In the genomic region with DNA sequence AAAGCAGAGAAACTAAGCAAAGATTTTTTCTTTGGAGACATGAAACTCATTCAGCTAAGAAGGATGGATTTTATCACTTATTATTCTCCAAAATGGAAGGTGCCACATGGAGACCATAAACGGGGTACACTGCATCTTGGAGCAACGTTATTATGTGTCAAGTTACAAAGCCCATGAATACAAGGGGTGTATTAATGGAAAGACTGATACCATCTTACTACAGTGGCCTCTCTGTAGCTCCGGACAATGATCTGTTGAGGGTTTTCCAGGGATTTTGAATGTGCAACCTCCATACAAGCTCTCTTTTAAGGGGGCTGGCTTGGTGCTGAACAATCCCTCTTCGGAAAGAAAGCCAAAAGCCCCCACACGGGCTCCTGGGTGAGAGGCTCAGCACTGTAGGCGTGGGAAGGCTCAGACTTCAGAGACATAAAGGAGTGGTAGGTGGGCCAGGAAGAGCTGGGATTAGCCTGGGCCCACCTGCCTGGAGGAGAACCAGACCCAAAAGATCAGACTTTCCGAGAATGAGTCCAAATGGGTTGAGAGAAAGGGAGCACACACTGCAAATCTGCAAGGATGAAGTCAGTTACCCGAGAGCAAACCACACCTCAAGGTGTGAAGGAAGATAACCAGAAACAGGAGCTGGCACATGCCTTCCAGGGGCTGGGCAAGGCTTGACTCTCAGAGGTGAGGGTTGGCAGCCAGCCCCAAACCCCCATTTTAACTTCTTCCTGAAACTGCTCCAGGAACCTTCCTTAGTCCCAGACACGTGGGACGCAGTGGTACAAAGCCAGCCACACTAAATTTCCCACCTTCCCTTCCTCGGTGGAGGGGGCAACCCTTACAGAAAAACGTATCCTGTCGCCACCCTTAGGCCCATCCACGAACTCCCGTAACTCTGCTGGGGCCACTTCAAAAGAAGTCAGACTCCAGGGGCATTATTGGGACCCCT, we compare ENCODE assay signal across 8 cellular contexts. TPM values are rescaled to one million over a fixed set of nuclear protein-coding genes. Genes with fewer than 3 reads are reported as not detected.
DNase-seq lines count a peak whose midpoint lies in the region; ATAC-seq, FAIRE-seq and TF ChIP-seq lines count a peak whose summit lies in the region.

No MANE protein-coding gene starts in this region.

- ATAC-seq in lung (ENCODE audit: insufficient read depth, low FRiP score) (no peak), GM18505 (IDR thresholded peaks at IDR 0.05; ENCODE audit: unreplicated experiment) (no peak)

- H3K4me1 Mint-ChIP-seq in activated naive CD4-positive, alpha-beta T cell treated with anti-CD3 and anti-CD28 coated beads, Interleukin-2, amount 50 U/mL, for 24 hours: peaks cover 91% of the 10 kb centered on the region
- peaks cover 36% of the 10 kb centered on the region for H3K4me1 Mint-ChIP-seq in type B pancreatic cell (ENCODE audit: unreplicated experiment)

- no peaks in the 10 kb centered on the region for H3K27me3 ChIP-seq in bronchial epithelial cell (ENCODE audit: control insufficient read depth, insufficient read depth, low read length)
- H3K27me3 ChIP-seq in lung (ENCODE audit: control insufficient read depth, insufficient read depth): no peaks in the 10 kb centered on the region

- no peak for TF ChIP-seq CTCF in bronchial epithelial cell (IDR thresholded peaks at IDR 0.05; ENCODE audit: insufficient read depth, low read length, severe bottlenecking)
- TF ChIP-seq CTCF in lung (IDR thresholded peaks at IDR 0.05; ENCODE audit: control extremely low read depth, extremely low read depth): no peak
- TF ChIP-seq CTCF in type B pancreatic cell (conservative IDR thresholded peaks at IDR 0.05): no peak

- peak overlapping the region; percentile 95 for H3K27ac Mint-ChIP-seq in activated naive CD4-positive, alpha-beta T cell treated with anti-CD3 and anti-CD28 coated beads, Interleukin-2, amount 50 U/mL, for 24 hours
- H3K27ac Mint-ChIP-seq in type B pancreatic cell: peak overlapping the region; percentile 99

- DNase-seq in activated naive CD4-positive, alpha-beta T cell (lab: John Stamatoyannopoulos, UW): no peak
- peak; percentile 60 for DNase-seq in bronchial epithelial cell (ENCODE audit: low read depth)
- DNase-seq in lung (ENCODE audit: low spot score): peak; percentile 76
- DNase-seq in type B pancreatic cell (ENCODE audit: extremely low spot score, unreplicated experiment): no peak
- no peak for DNase-seq in stimulated activated CD4-positive, alpha-beta T cell treated with anti-CD3 and anti-CD28 coated beads, Interleukin-4, amount 100 ng/mL, for 1 hour
- no peak for DNase-seq in SHP77 treated with DMSO at 0.1 percent for 48 hours (lab: John Stamatoyannopoulos, UW)

- H3K27me3 Mint-ChIP-seq in activated naive CD4-positive, alpha-beta T cell treated with anti-CD3 and anti-CD28 coated beads, Interleukin-2, amount 50 U/mL, for 24 hours: no peaks in the 10 kb centered on the region
- peaks cover 6% of the 10 kb centered on the region for H3K27me3 Mint-ChIP-seq in type B pancreatic cell

- 21 to 29% methylated on average over 15 of the region's 15 CpGs for WGBS in lung, 2 donors

- H3K9me3 ChIP-seq in lung (ENCODE audit: control insufficient read depth in 2 of 2, insufficient read depth in 1 of 2, low read length in 1 of 2): no peaks in the 10 kb centered on the region

- peaks cover 4% of the 10 kb centered on the region for H3K36me3 Mint-ChIP-seq in activated naive CD4-positive, alpha-beta T cell treated with anti-CD3 and anti-CD28 coated beads, Interleukin-2, amount 50 U/mL, for 24 hours
- H3K36me3 Mint-ChIP-seq in type B pancreatic cell: peaks cover 4% of the 10 kb centered on the region

- H3K4me3 Mint-ChIP-seq in activated naive CD4-positive, alpha-beta T cell treated with anti-CD3 and anti-CD28 coated beads, Interleukin-2, amount 50 U/mL, for 24 hours: peak overlapping the region; percentile 94
- peak overlapping the region; percentile 96 for H3K4me3 Mint-ChIP-seq in type B pancreatic cell

- peaks cover 10 to 29% of the 10 kb centered on the region in 2 donors for H3K4me1 ChIP-seq in lung (ENCODE audit: control insufficient read depth in 2 of 2, insufficient read depth in 2 of 2, low read length in 2 of 2)

- TF ChIP-seq POLR2A in GM18505 (IDR thresholded peaks at IDR 0.05; ENCODE audit: borderline replicate concordance, extremely low read depth, insufficient read depth, insufficient read length): no peak

- H3K9me3 Mint-ChIP-seq in activated naive CD4-positive, alpha-beta T cell treated with anti-CD3 and anti-CD28 coated beads, Interleukin-2, amount 50 U/mL, for 24 hours: no peaks in the 10 kb centered on the region
- H3K9me3 Mint-ChIP-seq in type B pancreatic cell: no peaks in the 10 kb centered on the region

- peak overlapping the region; percentile 92 to 99 for H3K27ac ChIP-seq in lung (ENCODE audit: low read depth in 1 of 2, low read length in 1 of 2)

- H3K4me3 ChIP-seq in bronchial epithelial cell (ENCODE audit: low read depth, low read length): peak overlapping the region; percentile 76
- H3K4me3 ChIP-seq in lung: peak overlapping the region; percentile 89

- peak; percentile 62 for FAIRE-seq in bronchial epithelial cell (lab: Jason Lieb, UNC)

- H3K36me3 ChIP-seq in bronchial epithelial cell (ENCODE audit: control insufficient read depth, insufficient read depth, low read length): no peaks in the 10 kb centered on the region
- H3K36me3 ChIP-seq in lung (ENCODE audit: control insufficient read depth in 2 of 2, insufficient read depth in 2 of 2, low read length in 2 of 2): no peaks in the 10 kb centered on the region

RNA-seq across cellular contexts. Expression of a gene that starts 1.5 kb away (rescaled TPM):
- total RNA-seq in bronchial epithelial cell: 22.7 and 25.0 TPM in 2 replicates
- total RNA-seq in lung: 10 to 100 TPM; 43.1 to 44.1 TPM
- polyA plus RNA-seq in lung: 10 to 100 TPM; 31.0 to 41.5 TPM
- total RNA-seq in type B pancreatic cell (ENCODE audit: low replicate concordance): 32.4 and 43.6 TPM in 2 replicates

RNA-seq across cellular contexts. Expression of a gene that starts 59.2 kb away (rescaled TPM):
- total RNA-seq in bronchial epithelial cell (36.1 TPM in 2 replicates), lung (10 to 100 TPM; 33.8 to 56.3 TPM), type B pancreatic cell (ENCODE audit: low replicate concordance) (40.5 and 45.5 TPM in 2 replicates)
- polyA plus RNA-seq in lung: 10 to 100 TPM; 34.5 to 36.3 TPM

Comparison
In these comparisons a context has a peak if more than half of its experiments do, and no peak if none do; other contexts are left out.
1. DNase-seq: peak in bronchial epithelial cell (single experiment) and lung (single experiment); none in activated naive CD4-positive, alpha-beta T cell (0 of 4), type B pancreatic cell (single experiment), stimulated activated CD4-positive, alpha-beta T cell treated with anti-CD3 and anti-CD28 coated beads, Interleukin-4, amount 100 ng/mL, for 1 hour (single experiment) and SHP77 treated with DMSO at 0.1 percent for 48 hours (single experiment).